27 cellular contexts compared by ENCODE assay signal in the genomic region with DNA sequence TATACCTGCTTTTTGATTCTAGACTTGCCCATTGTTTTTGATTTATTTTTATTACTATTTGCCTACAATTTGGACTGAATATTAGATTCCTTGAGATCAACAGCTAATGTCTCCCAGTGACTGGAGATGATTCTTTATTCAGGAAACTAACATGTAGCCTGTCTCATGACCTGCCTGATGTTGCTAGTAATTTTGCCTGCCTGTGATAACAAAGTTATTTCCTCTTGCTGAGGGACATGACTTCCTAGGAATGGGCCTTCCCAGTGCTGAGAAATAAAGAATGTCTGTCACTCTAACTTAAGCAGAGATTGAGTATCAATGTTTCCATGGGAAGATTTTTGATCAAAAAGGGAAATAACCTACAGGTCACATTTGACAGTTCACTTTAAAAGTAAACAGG.
"Had no signal": no experiment of that assay in that cellular context is flagged by ENCODE, and none has a peak within 500 bp of the region (broad histone marks: within the 10 kb centered on the region; RNA-seq: fewer than 3 reads in every experiment).

No MANE protein-coding gene starts in this region.

- FAIRE-seq: astrocyte, bronchial epithelial cell, endometrium had no signal

- H3K27me3 ChIP-seq: brain microvascular endothelial cell, esophagus muscularis mucosa, gastrocnemius medialis had no signal

- DNase-seq: activated B cell treated with CpG ODN at 0.5 μM for 24 hours; activated CD4-positive, alpha-beta T cell treated with anti-CD3 and anti-CD28 coated beads for 48 hours; activated CD4-positive, alpha-beta T cell treated with anti-CD3 and anti-CD28 coated beads, Interleukin-2, amount 50 U/mL, for 1 hour; activated CD4-positive, alpha-beta T cell treated with anti-CD3 and anti-CD28 coated beads, Interleukin-2, amount 50 U/mL, for 48 hours; activated CD8-positive, alpha-beta memory T cell treated with anti-CD3 and anti-CD28 coated beads for 24 hours; activated CD8-positive, alpha-beta T cell treated with anti-CD3 and anti-CD28 coated beads for 36 hours; activated effector memory CD4-positive, alpha-beta T cell treated with Interleukin-2 at 50 U/mL for 16 hours; activated gamma-delta T cell treated with Interleukin-2 at 50 U/mL for 16 hours; activated naive CD4-positive, alpha-beta T cell treated with anti-CD3 and anti-CD28 coated beads, Interleukin-2, amount 50 U/mL, for 16 hours; activated naive CD4-positive, alpha-beta T cell treated with Interleukin-2 at 50 U/mL for 16 hours; activated T-cell treated with anti-CD3 and anti-CD28 coated beads, Interleukin-2, amount 50 U/mL, for 4 hours; amniotic stem cell; anterior cingulate cortex; brain microvascular endothelial cell; effector CD8-positive, alpha-beta T cell; erythroblast; foreskin keratinocyte; gastrocnemius medialis; glutamatergic neuron; heart left ventricle; T-helper 2 cell; WERI-Rb-1 had no signal

- H3K4me1 ChIP-seq: gastrocnemius medialis, heart left ventricle had no signal

- H3K9me3 ChIP-seq: esophagus muscularis mucosa, gastrocnemius medialis, heart left ventricle had no signal

- H3K4me3 ChIP-seq: coronary artery, esophagus muscularis mucosa, gastrocnemius medialis, heart left ventricle had no signal

- H3K36me3 ChIP-seq: brain microvascular endothelial cell, esophagus muscularis mucosa, gastrocnemius medialis, heart left ventricle, WERI-Rb-1 had no signal

- H3K27ac ChIP-seq: brain microvascular endothelial cell, coronary artery, esophagus muscularis mucosa, foreskin keratinocyte, gastrocnemius medialis, heart left ventricle, WERI-Rb-1 had no signal
